ENCODE assay signal across 8 cellular contexts in genomic region chr19:50332264-50333038, GRCh38. TPM values are rescaled to one million over a fixed set of nuclear protein-coding genes. Genes with fewer than 3 reads are reported as not detected.
DNase-seq lines count a peak whose midpoint lies in the region; ATAC-seq, FAIRE-seq and TF ChIP-seq lines count a peak whose summit lies in the region.

No MANE protein-coding gene starts in this region.

- ATAC-seq in naive B cell (ENCODE audit: low read depth in 2 of 2) (no peak), HG02870 (IDR thresholded peaks at IDR 0.05; ENCODE audit: unreplicated experiment) (no peak), HG03342 (IDR thresholded peaks at IDR 0.05; ENCODE audit: unreplicated experiment) (no peak), HG02678 (IDR thresholded peaks at IDR 0.05; ENCODE audit: unreplicated experiment) (no peak)

- peaks cover 5% of the 10 kb centered on the region for H3K9me3 ChIP-seq in astrocyte (ENCODE audit: insufficient read depth, low read depth, low read length)

- H3K4me1 Mint-ChIP-seq in astrocyte (ENCODE audit: low read depth, unreplicated experiment) = no peaks in the 10 kb centered on the region
- H3K4me1 Mint-ChIP-seq in naive B cell = peaks cover 72 to 89% (median 81%) of the 10 kb centered on the region in 3 donors

- TF ChIP-seq CTCF in GM13976 (IDR thresholded peaks at IDR 0.05; ENCODE audit: borderline replicate concordance, control extremely low read depth, extremely low read depth, insufficient read depth, missing control alignments) = no peak
- TF ChIP-seq CTCF in astrocyte (IDR thresholded peaks at IDR 0.05; ENCODE audit: insufficient read depth, low read depth, low read length) = no peak

- H3K79me2 ChIP-seq in astrocyte (ENCODE audit: insufficient read depth, low read length) = no peaks in the 10 kb centered on the region

- FAIRE-seq in astrocyte (lab: Jason Lieb, UNC) = no peak

- H3K4me1 ChIP-seq in astrocyte (ENCODE audit: insufficient read depth, low read length) = peaks cover 8% of the 10 kb centered on the region

- no peak overlapping the region for H3K4me3 Mint-ChIP-seq in astrocyte (ENCODE audit: unreplicated experiment)
- H3K4me3 Mint-ChIP-seq in naive B cell = peak overlapping the region; percentile 86 to 95 (median 92)

- peaks cover 2% of the 10 kb centered on the region for H3K36me3 Mint-ChIP-seq in astrocyte (ENCODE audit: low read depth, unreplicated experiment)
- H3K36me3 Mint-ChIP-seq in naive B cell = peaks cover 9 to 27% of the 10 kb centered on the region in 2 donors

- H3K4me2 ChIP-seq in astrocyte (ENCODE audit: low read length) = peak overlapping the region; percentile 81

- no peak overlapping the region for H2AFZ ChIP-seq in astrocyte (ENCODE audit: low read depth, low read length)

- H3K27ac ChIP-seq in astrocyte (ENCODE audit: low read depth, low read length) = no peak overlapping the region

- H3K27me3 ChIP-seq in astrocyte (ENCODE audit: insufficient read depth, low read length) = peaks cover 20% of the 10 kb centered on the region

- H3K9me3 Mint-ChIP-seq in astrocyte (ENCODE audit: unreplicated experiment) = peaks cover 22% of the 10 kb centered on the region
- H3K9me3 Mint-ChIP-seq in naive B cell = peaks cover 0 to 16% (median 7%) of the 10 kb centered on the region in 7 donors

- H3K27ac Mint-ChIP-seq in astrocyte (ENCODE audit: unreplicated experiment) = no peak overlapping the region
- peak overlapping the region; percentile 58 to 94 (median 84) for H3K27ac Mint-ChIP-seq in naive B cell

- in situ Hi-C loops in GM13976 (cut with MboI; ENCODE audit: low sequenced_read_pairs, unreplicated experiment) = no loop called here

- no peaks in the 10 kb centered on the region for H3K27me3 Mint-ChIP-seq in astrocyte (ENCODE audit: low read depth, unreplicated experiment)
- peaks cover 0 to 10% (median 5%) of the 10 kb centered on the region in 3 donors for H3K27me3 Mint-ChIP-seq in naive B cell

- H3K36me3 ChIP-seq in astrocyte (ENCODE audit: insufficient read depth, low read length) = no peaks in the 10 kb centered on the region

- H3K9ac ChIP-seq in astrocyte (ENCODE audit: low read length) = no peak overlapping the region

- H4K20me1 ChIP-seq in astrocyte (ENCODE audit: insufficient read depth, low read length) = no peaks in the 10 kb centered on the region

- H3K4me3 ChIP-seq in astrocyte (ENCODE audit: insufficient read depth, low read depth, low read length) = no peak overlapping the region

- DNase-seq in AG08396 (ENCODE audit: low spot score) = peak; percentile 7
- DNase-seq in GM13976 (ENCODE audit: low spot score) = peak; percentile 24
- no peak for DNase-seq in astrocyte (ENCODE audit: low read depth)
- DNase-seq in naive B cell = no peak
- DNase-seq in Kasumi-1 (lab: John Stamatoyannopoulos, UW) = no peak

RNA-seq across cellular contexts. Expression of gene KCNC3, which starts 3.3 kb away (rescaled TPM):
- total RNA-seq in astrocyte = not detected in 2 replicates
- under 1 TPM in 2 of 6 donors, not detected in 4; 0.08 to 0.12 TPM for polyA plus RNA-seq in naive B cell (ENCODE audit: low read depth in 6 of 6)

RNA-seq across cellular contexts. Expression of gene NAPSA, which starts 33.0 kb away (rescaled TPM):
- total RNA-seq in astrocyte = not detected in 2 replicates
- 1 to 10 TPM in 3 of 6 donors, under 1 TPM in 2, not detected in 1; 0.38 to 1.8 (median 1.1) TPM for polyA plus RNA-seq in naive B cell (ENCODE audit: low read depth in 6 of 6)

RNA-seq across cellular contexts. Expression of gene NR1H2, which starts 43.8 kb away (rescaled TPM):
- 33.4 and 34.8 TPM in 2 replicates for total RNA-seq in astrocyte
- polyA plus RNA-seq in naive B cell (ENCODE audit: low read depth in 6 of 6) = 100 to 1,000 TPM in 1 of 6 donors, 10 to 100 TPM in 5; 70.9 to 115 (median 76.1) TPM

RNA-seq across cellular contexts. Expression of gene POLD1, which starts 51.7 kb away (rescaled TPM):
- total RNA-seq in astrocyte = 18.9 and 19.9 TPM in 2 replicates
- polyA plus RNA-seq in naive B cell (ENCODE audit: low read depth in 6 of 6) = 10 to 100 TPM; 22.9 to 46.7 (median 32.1) TPM

Comparison
In these comparisons a context has a peak if more than half of its experiments do, and no peak if none do; other contexts are left out.
1. DNase-seq: peak in AG08396 (single experiment) and GM13976 (single experiment); none in astrocyte (single experiment), naive B cell (single experiment) and Kasumi-1 (0 of 2).